In genomic region chr11:61297741-61298140, GRCh38 we compare ENCODE assay signal across 1 cellular context.
TF ChIP-seq lines count a peak whose summit lies in the region.

No MANE protein-coding gene starts in this region.

TF ChIP-seq in HepG2, 621 proteins besides CTCF, POLR2A, EP300 and RAD21 (continued from another document):
- TF ChIP-seq THAP8 (CRISPR knock-in tag; IDR thresholded peaks at IDR 0.05; ENCODE audit: borderline replicate concordance), result no peak
- no peak for TF ChIP-seq FOSL1 (CRISPR knock-in tag; IDR thresholded peaks at IDR 0.05; ENCODE audit: borderline replicate concordance)
- no peak for TF ChIP-seq PHB2 (IDR thresholded peaks at IDR 0.05; ENCODE audit: partially characterized antibody)
- no peak for TF ChIP-seq HMGXB3 (CRISPR knock-in tag; IDR thresholded peaks at IDR 0.05; ENCODE audit: borderline replicate concordance)
- no peak for TF ChIP-seq ETV5 (CRISPR knock-in tag; IDR thresholded peaks at IDR 0.05; ENCODE audit: borderline replicate concordance)
- no peak for TF ChIP-seq ZNF670 (CRISPR knock-in tag; IDR thresholded peaks at IDR 0.05; ENCODE audit: borderline replicate concordance)
- no peak for TF ChIP-seq ZNF441 (CRISPR knock-in tag; IDR thresholded peaks at IDR 0.05; ENCODE audit: borderline replicate concordance)
- no peak for TF ChIP-seq BRD4 (CRISPR knock-in tag; IDR thresholded peaks at IDR 0.05)
- no peak for TF ChIP-seq ZNF770 (CRISPR knock-in tag; IDR thresholded peaks at IDR 0.05)
- TF ChIP-seq NFIB (CRISPR knock-in tag; IDR thresholded peaks at IDR 0.05; ENCODE audit: borderline replicate concordance), result no peak
- TF ChIP-seq PRPF4 (IDR thresholded peaks at IDR 0.05; ENCODE audit: low read depth, low read length, poor library complexity, severe bottlenecking), result no peak
- TF ChIP-seq ZNF513 (CRISPR knock-in tag; conservative IDR thresholded peaks at IDR 0.05), result no peak
- TF ChIP-seq ZBTB34 (CRISPR knock-in tag; IDR thresholded peaks at IDR 0.05), result no peak
- TF ChIP-seq ZNF264 (CRISPR knock-in tag; IDR thresholded peaks at IDR 0.05), result no peak
- no peak for TF ChIP-seq ZNF563 (CRISPR knock-in tag; IDR thresholded peaks at IDR 0.05)
- TF ChIP-seq MXI1 (IDR thresholded peaks at IDR 0.05; ENCODE audit: borderline replicate concordance, low read depth, low read length), result no peak
- TF ChIP-seq SSRP1 (CRISPR knock-in tag; IDR thresholded peaks at IDR 0.05), result no peak
- no peak for TF ChIP-seq KLF12 (CRISPR knock-in tag; IDR thresholded peaks at IDR 0.05; ENCODE audit: borderline replicate concordance)
- peak; percentile 66; the same call in 1 of the 2 replicates for TF ChIP-seq ZNF124 (CRISPR knock-in tag; IDR thresholded peaks at IDR 0.05)
- no peak for TF ChIP-seq E2F5 (CRISPR knock-in tag; conservative IDR thresholded peaks at IDR 0.05)
- TF ChIP-seq CHD4 (IDR thresholded peaks at IDR 0.05; ENCODE audit: borderline replicate concordance, low read length), result 0 out of 2 replicates have a peak, but pooled peaks have one; percentile 9
- TF ChIP-seq MTF2 (CRISPR knock-in tag; IDR thresholded peaks at IDR 0.05; ENCODE audit: borderline replicate concordance), result no peak
- no peak for TF ChIP-seq SIX4 (CRISPR knock-in tag; IDR thresholded peaks at IDR 0.05)
- 0 out of 2 replicates have a peak, but pooled peaks have one; percentile 20 for TF ChIP-seq NFKBIZ (CRISPR knock-in tag; IDR thresholded peaks at IDR 0.05)
- no peak for TF ChIP-seq ZNF331 (CRISPR knock-in tag; IDR thresholded peaks at IDR 0.05)
- TF ChIP-seq SALL2 (CRISPR knock-in tag; IDR thresholded peaks at IDR 0.05), result no peak
- no peak for TF ChIP-seq GTF3A (CRISPR knock-in tag; conservative IDR thresholded peaks at IDR 0.05)
- no peak for TF ChIP-seq CEBPB (IDR thresholded peaks at IDR 0.05; ENCODE audit: borderline replicate concordance, low read depth, low read length)
- TF ChIP-seq ZNF883 (CRISPR knock-in tag; IDR thresholded peaks at IDR 0.05; ENCODE audit: not compliant biosample characterization), result no peak
